Comparison of ENCODE assay signal across 26 cellular contexts in genomic region chr17:50375858-50376538, GRCh38. TPM values are rescaled to one million over a fixed set of nuclear protein-coding genes. Genes with fewer than 3 reads are reported as not detected.
DNase-seq lines count a peak whose midpoint lies in the region; ATAC-seq and TF ChIP-seq lines count a peak whose summit lies in the region.
"Had no signal": no experiment of that assay in that cellular context is flagged by ENCODE, and none has a peak within 500 bp of the region (broad histone marks: within the 10 kb centered on the region; RNA-seq: fewer than 3 reads in every experiment).

No MANE protein-coding gene starts in this region.

- ATAC-seq in mucosa of descending colon = peak; percentile 58
- ATAC-seq: activated CD4-positive, CD25-positive, alpha-beta regulatory T cell treated with anti-CD3 and anti-CD28 coated beads, Interleukin-2, amount 50 U/mL, for 24 hours; activated CD8-positive, alpha-beta T cell treated with anti-CD3 and anti-CD28 coated beads for 36 hours; activated T-helper 17 cell treated with anti-CD3 and anti-CD28 coated beads, Interleukin-2, amount 50 U/mL, for 72 hours; HCT116; heart right ventricle; pancreas; right cardiac atrium had no signal

- no peaks in the 10 kb centered on the region for H3K9me3 ChIP-seq in mucosa of descending colon
- H3K9me3 ChIP-seq: esophagus squamous epithelium, heart right ventricle, pancreas, spleen had no signal

- intact Hi-C loops in mucosa of descending colon (cut with DNase I, micrococcal nuclease) = no loop called here

- TF ChIP-seq CTCF in mucosa of descending colon (IDR thresholded peaks at IDR 0.05) = no peak

- no peak overlapping the region for H3K4me3 ChIP-seq in mucosa of descending colon
- H3K4me3 ChIP-seq: esophagus squamous epithelium, heart right ventricle, lung, pancreas, spleen had no signal

- H3K36me3 ChIP-seq in mucosa of descending colon (ENCODE audit: low read depth) = no peaks in the 10 kb centered on the region
- H3K36me3 ChIP-seq: pancreas had no signal

- H3K4me1 ChIP-seq in mucosa of descending colon (ENCODE audit: low read depth) = peaks cover 16% of the 10 kb centered on the region

- peak; percentile 88 for DNase-seq in DMS 273 treated with DMSO at 0.1 percent for 48 hours (lab: John Stamatoyannopoulos, UW)
- DNase-seq in NCI-H1694 (lab: John Stamatoyannopoulos, UW) = peak; percentile 77
- peak; percentile 19 for DNase-seq in NCI-H748 treated with DMSO at 0.1 percent for 48 hours (lab: John Stamatoyannopoulos, UW)
- DNase-seq in mucosa of descending colon = peak in 1 of 3 donors; percentile 43
- no peak for DNase-seq in inferior parietal cortex (ENCODE audit: extremely low spot score)
- no peak for DNase-seq in NCI-H2107 (lab: John Stamatoyannopoulos, UW)
- no peak for DNase-seq in activated CD4-positive, CD25-positive, alpha-beta regulatory T cell treated with anti-CD3 and anti-CD28 coated beads, Interleukin-2, amount 50 U/mL, for 72 hours
- DNase-seq: activated CD8-positive, alpha-beta T cell treated with anti-CD3 and anti-CD28 coated beads for 36 hours; anterior cingulate cortex; Calu3; endodermal cell; esophagus squamous epithelium; foreskin melanocyte; heart right ventricle; NCI-H1105 treated with DMSO at 0.1 percent for 48 hours; nephron progenitor cell; pancreas; right cardiac atrium; SHP77; spleen; SW 1271; trophoblast cell had no signal

RNA-seq across cellular contexts. Expression of gene EME1, which starts 3.0 kb away (rescaled TPM):
- 1 to 10 TPM in 2 of 3 donors, under 1 TPM in 1; 0.76 to 4.0 (median 1.8) TPM for total RNA-seq in mucosa of descending colon

RNA-seq across cellular contexts. Expression of gene MRPL27, which starts 3.0 kb away (rescaled TPM):
- 10 to 100 TPM; 63.7 to 90.3 (median 80.2) TPM for total RNA-seq in mucosa of descending colon

RNA-seq across cellular contexts. Expression of gene LRRC59, which starts 21.3 kb away (rescaled TPM):
- 100 to 1,000 TPM in 2 of 3 donors, 10 to 100 TPM in 1; 76.8 to 143 (median 109) TPM for total RNA-seq in mucosa of descending colon

RNA-seq across cellular contexts. Expression of gene XYLT2, which starts 30.1 kb away (rescaled TPM):
- 10 to 100 TPM; 14.7 to 20.0 (median 18.4) TPM for total RNA-seq in mucosa of descending colon

RNA-seq across cellular contexts. Expression of gene ACSF2, which starts 50.0 kb away (rescaled TPM):
- 100 to 1,000 TPM in 1 of 3 donors, 10 to 100 TPM in 2; 79.7 to 246 (median 99.4) TPM for total RNA-seq in mucosa of descending colon

Comparison
In these comparisons a context has a peak if more than half of its experiments do, and no peak if none do; other contexts are left out.
1. DNase-seq: peak in DMS 273 treated with DMSO at 0.1 percent for 48 hours (single experiment), NCI-H1694 (single experiment) and NCI-H748 treated with DMSO at 0.1 percent for 48 hours (single experiment); none in inferior parietal cortex (single experiment), NCI-H2107 (single experiment) and activated CD4-positive, CD25-positive, alpha-beta regulatory T cell treated with anti-CD3 and anti-CD28 coated beads, Interleukin-2, amount 50 U/mL, for 72 hours (single experiment).